Comparison of ENCODE assay signal across 9 cellular contexts in the genomic region with DNA sequence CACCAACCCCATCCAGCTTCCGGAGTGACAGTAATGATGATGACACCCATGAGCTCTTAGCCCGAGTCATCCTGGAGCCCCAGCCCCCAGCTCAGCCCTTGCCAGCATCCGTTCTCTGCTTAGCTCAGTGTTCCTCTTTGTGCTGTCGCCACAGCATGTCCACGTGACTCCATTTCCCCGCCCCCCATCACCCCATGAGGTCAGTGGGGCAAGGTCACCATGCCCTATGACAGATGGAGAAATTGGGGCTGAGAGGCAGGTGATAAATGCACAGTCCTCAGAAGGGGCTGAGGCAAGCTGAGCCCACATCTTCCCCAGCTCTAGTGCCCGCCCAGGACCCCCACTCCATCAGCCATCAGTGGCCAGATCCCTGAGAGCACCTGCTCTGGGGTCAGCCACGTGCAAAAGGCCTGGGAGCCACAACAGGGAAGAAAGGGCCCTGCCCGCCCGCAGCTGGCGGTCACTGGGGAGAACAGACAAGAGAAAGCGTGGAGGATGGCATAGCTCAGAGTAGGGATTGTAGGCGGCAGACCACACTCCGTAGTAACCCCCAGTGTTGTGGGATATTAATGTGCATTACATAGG. TPM values are rescaled to one million over a fixed set of nuclear protein-coding genes. Genes with fewer than 3 reads are reported as not detected.
DNase-seq lines count a peak whose midpoint lies in the region; ATAC-seq lines count a peak whose summit lies in the region.
"Had no signal": no experiment of that assay in that cellular context is flagged by ENCODE, and none has a peak within 500 bp of the region (broad histone marks: within the 10 kb centered on the region; RNA-seq: fewer than 3 reads in every experiment).

No MANE protein-coding gene starts in this region.

- no peaks in the 10 kb centered on the region for H3K27me3 Mint-ChIP-seq in activated T-helper 1 cell treated with anti-CD3 and anti-CD28 coated beads, Interleukin-12 subunit alpha, Interleukin-12 subunit beta, Interleukin-2, Interleukin-4 antibody, amounts not matched to agents 30 ng/mL and 10 ng/mL and 1 ng/mL, durations not matched to agents 14 hours and 24 hours and 36 hours (ENCODE audit: insufficient read depth)
- peaks cover 1% of the 10 kb centered on the region for H3K27me3 Mint-ChIP-seq in memory B cell

- H3K4me3 Mint-ChIP-seq in activated T-helper 1 cell treated with anti-CD3 and anti-CD28 coated beads, Interleukin-12 subunit alpha, Interleukin-12 subunit beta, Interleukin-2, Interleukin-4 antibody, amounts not matched to agents 30 ng/mL and 10 ng/mL and 1 ng/mL, durations not matched to agents 14 hours and 24 hours and 36 hours: no peak overlapping the region
- no peak overlapping the region for H3K4me3 Mint-ChIP-seq in memory B cell
- H3K4me3 Mint-ChIP-seq: nephron had no signal

- ATAC-seq in memory B cell (ENCODE audit: low read depth): peak; percentile 61

- H3K36me3 Mint-ChIP-seq in activated T-helper 1 cell treated with anti-CD3 and anti-CD28 coated beads, Interleukin-12 subunit alpha, Interleukin-12 subunit beta, Interleukin-2, Interleukin-4 antibody, amounts not matched to agents 30 ng/mL and 10 ng/mL and 1 ng/mL, durations not matched to agents 14 hours and 24 hours and 36 hours (ENCODE audit: low read depth): no peaks in the 10 kb centered on the region
- no peaks in the 10 kb centered on the region for H3K36me3 Mint-ChIP-seq in memory B cell

- H3K4me1 Mint-ChIP-seq in activated T-helper 1 cell treated with anti-CD3 and anti-CD28 coated beads, Interleukin-12 subunit alpha, Interleukin-12 subunit beta, Interleukin-2, Interleukin-4 antibody, amounts not matched to agents 30 ng/mL and 10 ng/mL and 1 ng/mL, durations not matched to agents 14 hours and 24 hours and 36 hours (ENCODE audit: low read depth): peaks cover 9% of the 10 kb centered on the region
- peaks cover 15% of the 10 kb centered on the region for H3K4me1 Mint-ChIP-seq in memory B cell
- H3K4me1 Mint-ChIP-seq: nephron had no signal

- DNase-seq in CMK (ENCODE audit: low read depth) (peak; percentile 49), KBM-7 (peak; percentile 53), memory B cell (ENCODE audit: low spot score in 2 of 2) (no peak), NCI-H82 treated with DMSO at 0.1 percent for 48 hours (lab: John Stamatoyannopoulos, UW; ENCODE audit: unreplicated experiment) (no peak), LoVo (ENCODE audit: low spot score) (no peak), KG1 (lab: John Stamatoyannopoulos, UW) (no peak), SHP77 (lab: John Stamatoyannopoulos, UW) (no peak)
- no peak for DNase-seq in activated T-helper 1 cell treated with anti-CD3 and anti-CD28 coated beads, Interleukin-12 subunit alpha, Interleukin-12 subunit beta, Interleukin-2, Interleukin-4 antibody, amounts not matched to agents 30 ng/mL and 10 ng/mL and 1 ng/mL, durations not matched to agents 14 hours and 24 hours and 36 hours (ENCODE audit: low spot score)

- no peaks in the 10 kb centered on the region for H3K9me3 Mint-ChIP-seq in activated T-helper 1 cell treated with anti-CD3 and anti-CD28 coated beads, Interleukin-12 subunit alpha, Interleukin-12 subunit beta, Interleukin-2, Interleukin-4 antibody, amounts not matched to agents 30 ng/mL and 10 ng/mL and 1 ng/mL, durations not matched to agents 14 hours and 24 hours and 36 hours
- H3K9me3 Mint-ChIP-seq in memory B cell: no peaks in the 10 kb centered on the region
- H3K9me3 Mint-ChIP-seq: nephron had no signal

- peak overlapping the region; percentile 73 for H3K27ac Mint-ChIP-seq in activated T-helper 1 cell treated with anti-CD3 and anti-CD28 coated beads, Interleukin-12 subunit alpha, Interleukin-12 subunit beta, Interleukin-2, Interleukin-4 antibody, amounts not matched to agents 30 ng/mL and 10 ng/mL and 1 ng/mL, durations not matched to agents 14 hours and 24 hours and 36 hours
- H3K27ac Mint-ChIP-seq in memory B cell: no peak overlapping the region
- H3K27ac Mint-ChIP-seq: nephron had no signal

- in situ Hi-C loops in KBM-7 (cut with MboI; ENCODE audit: low pct_unique_long_range_greater_than_20kb, low sequenced_read_pairs): no loop called here

- intact Hi-C loops in activated T-helper 1 cell treated with anti-CD3 and anti-CD28 coated beads, Interleukin-12 subunit alpha, Interleukin-12 subunit beta, Interleukin-2, Interleukin-4 antibody, amounts not matched to agents 30 ng/mL and 10 ng/mL and 1 ng/mL, durations not matched to agents 14 hours and 24 hours and 36 hours (cut with micrococcal nuclease): no loop called here

RNA-seq across cellular contexts. Expression of gene ITGB4, which starts 17.1 kb away (rescaled TPM):
- 1.4 and 2.7 TPM in 2 replicates for total RNA-seq in activated T-helper 1 cell treated with anti-CD3 and anti-CD28 coated beads, Interleukin-12 subunit alpha, Interleukin-12 subunit beta, Interleukin-2, Interleukin-4 antibody, amounts not matched to agents 30 ng/mL and 10 ng/mL and 1 ng/mL, durations not matched to agents 14 hours and 24 hours and 36 hours

RNA-seq across cellular contexts. Expression of gene GALK1, which starts 26.7 kb away (rescaled TPM):
- 48.0 and 49.3 TPM in 2 replicates for total RNA-seq in activated T-helper 1 cell treated with anti-CD3 and anti-CD28 coated beads, Interleukin-12 subunit alpha, Interleukin-12 subunit beta, Interleukin-2, Interleukin-4 antibody, amounts not matched to agents 30 ng/mL and 10 ng/mL and 1 ng/mL, durations not matched to agents 14 hours and 24 hours and 36 hours

RNA-seq across cellular contexts. Expression of gene UNK, which starts 46.3 kb away (rescaled TPM):
- 26.0 and 26.9 TPM in 2 replicates for total RNA-seq in activated T-helper 1 cell treated with anti-CD3 and anti-CD28 coated beads, Interleukin-12 subunit alpha, Interleukin-12 subunit beta, Interleukin-2, Interleukin-4 antibody, amounts not matched to agents 30 ng/mL and 10 ng/mL and 1 ng/mL, durations not matched to agents 14 hours and 24 hours and 36 hours

Comparison
In these comparisons a context has a peak if more than half of its experiments do, and no peak if none do; other contexts are left out.
1. DNase-seq: peak in CMK (single experiment) and KBM-7 (single experiment); none in activated T-helper 1 cell treated with anti-CD3 and anti-CD28 coated beads, Interleukin-12 subunit alpha, Interleukin-12 subunit beta, Interleukin-2, Interleukin-4 antibody, amounts not matched to agents 30 ng/mL and 10 ng/mL and 1 ng/mL, durations not matched to agents 14 hours and 24 hours and 36 hours (single experiment), memory B cell (0 of 2), NCI-H82 treated with DMSO at 0.1 percent for 48 hours (single experiment), LoVo (single experiment), KG1 (single experiment) and SHP77 (0 of 2).